Comparison of ENCODE assay signal across 8 cellular contexts in genomic region chr6:32843979-32844838, GRCh38. TPM values are rescaled to one million over a fixed set of nuclear protein-coding genes. Genes with fewer than 3 reads are reported as not detected.
A peak's percentile ranks its signal among the peaks of the same experiment; 100 is the strongest.
DNase-seq lines count a peak whose midpoint lies in the region; ATAC-seq and TF ChIP-seq lines count a peak whose summit lies in the region.

TSS of gene PSMB8 (minus strand) at chr6:32844047. CDS start at chr6:32843996, 51 bp downstream.

- peak within 1 kb of the TSS; percentile 61 for H3K4me3 ChIP-seq in BJ (ENCODE audit: low read depth, low read length)

- H3K27me3 ChIP-seq in BJ (ENCODE audit: control insufficient read depth, insufficient read depth, low read length) (no peaks in the 10 kb centered on the region), layer of hippocampus (ENCODE audit: control insufficient read depth, insufficient read depth, low read length) (no peaks in the 10 kb centered on the region)

- peak within 1 kb of the TSS; percentile 80 for H3K27ac ChIP-seq in cingulate gyrus (ENCODE audit: low read depth, low read length)
- H3K27ac ChIP-seq in layer of hippocampus (ENCODE audit: low read depth, low read length) = peak within 1 kb of the TSS; percentile 86

- H3K36me3 ChIP-seq in BJ (ENCODE audit: control insufficient read depth, insufficient read depth, low read length) = peaks cover 19% of the 10 kb centered on the region

- CTCF ChIA-PET in BJ (lab: Yijun Ruan, JAX) = interaction anchor here (0.5 to 3.3 kb wide), 7 partner anchors 9 to 1655 kb away, joined by 3 to 18 read pairs (median 6); partner anchors contain the start of genes PSMB9 and TAP1

- ATAC-seq in HG03457 (IDR thresholded peaks at IDR 0.05; ENCODE audit: unreplicated experiment) = peak; percentile 56

- peak; percentile 72 for DNase-seq in BJ (ENCODE audit: low read depth)
- peak; percentile 63 for DNase-seq in GM19240 (ENCODE audit: insufficient read length, low spot score)
- DNase-seq in NCI-H524 treated with DMSO at 0.1 percent for 48 hours (lab: John Stamatoyannopoulos, UW) = peak; percentile 70
- DNase-seq in activated CD4-positive, alpha-beta T cell treated with anti-CD3 and anti-CD28 coated beads for 48 hours = peak; percentile 98
- DNase-seq in stimulated activated CD4-positive, alpha-beta T cell treated with anti-CD3 and anti-CD28 coated beads, Interleukin-1b, Interleukin-23, amount 100 ng/mL, for 24 hours (ENCODE audit: low read depth in 4 of 4, low spot score in 1 of 4) = peak; percentile 94 to 98 (median 96)

- peak; percentile 41 for TF ChIP-seq CTCF in BJ (IDR thresholded peaks at IDR 0.05; ENCODE audit: insufficient read depth, low read depth, low read length)

- POLR2A ChIA-PET in BJ (lab: Charles Lee) = no interaction called here

RNA-seq across cellular contexts. Expression of gene PSMB8, which starts in this region (rescaled TPM):
- polyA plus RNA-seq in BJ (2011; rRNA removed) = 56.7 and 79.6 TPM in 2 replicates
- 15.5 and 30.0 TPM in 2 replicates for polyA minus RNA-seq in BJ (2011; rRNA and poly(A)+ RNA removed)

Comparison
In these comparisons a context has a peak if more than half of its experiments do, and no peak if none do; other contexts are left out.
1. Peak in every context shown above with its lines: DNase-seq, ATAC-seq, H3K4me3 ChIP-seq and H3K27ac ChIP-seq.